In genomic region chr12:92193063-92193462, GRCh38 we compare ENCODE assay signal across 19 cellular contexts.
"Had no signal": no experiment of that assay in that cellular context is flagged by ENCODE, and none has a peak within 500 bp of the region (broad histone marks: within the 10 kb centered on the region; RNA-seq: fewer than 3 reads in every experiment).

No MANE protein-coding gene starts in this region.

- H3K4me2 ChIP-seq: smooth muscle cell had no signal

- H3K4me3 ChIP-seq: left ventricle myocardium inferior, sigmoid colon, smooth muscle cell, tibial nerve had no signal

- H3K4me1 ChIP-seq: foreskin keratinocyte, left ventricle myocardium inferior, sigmoid colon had no signal

- ATAC-seq: activated T-cell treated with anti-CD3 and anti-CD28 coated beads, Interleukin-2, amount 50 U/mL, for 72 hours; foreskin keratinocyte; T-helper 17 cell had no signal

- DNase-seq: activated CD4-positive, alpha-beta memory T cell treated with anti-CD3 and anti-CD28 coated beads, Interleukin-2, amount 10 ng/mL, durations not matched to agents 7 days and 5 days; activated CD4-positive, alpha-beta T cell treated with anti-CD3 and anti-CD28 coated beads for 4 hours; activated CD4-positive, CD25-positive, alpha-beta regulatory T cell; activated effector memory CD4-positive, alpha-beta T cell treated with Interleukin-2 at 50 U/mL for 16 hours; activated naive CD4-positive, alpha-beta T cell treated with anti-CD3 and anti-CD28 coated beads, Interleukin-2, amount 10 ng/mL, durations not matched to agents 7 days and 5 days; activated T-cell treated with anti-CD3 and anti-CD28 coated beads, Interleukin-2, amount 50 U/mL, for 72 hours; amygdala; foreskin keratinocyte; immature natural killer cell; kidney glomerular epithelial cell; left ventricle myocardium inferior; nucleus accumbens; sigmoid colon; stimulated activated CD4-positive, alpha-beta T cell treated with anti-CD3 and anti-CD28 coated beads, Interleukin-15, amount 100 ng/mL, for 24 hours; stimulated activated CD8-positive, alpha-beta memory T cell treated with anti-CD3 and anti-CD28 coated beads, Interleukin-4, amount 100 ng/mL, for 48 hours; stimulated activated naive CD4-positive, alpha-beta T cell treated with Interleukin-2 at 50 U/mL for 16 hours; T-helper 17 cell had no signal

- H3K27me3 ChIP-seq: foreskin keratinocyte, sigmoid colon, tibial nerve had no signal

- H3K36me3 ChIP-seq: left ventricle myocardium inferior, sigmoid colon, tibial nerve had no signal

- H3K9me3 ChIP-seq: left ventricle myocardium inferior, sigmoid colon, tibial nerve had no signal

- H3K27ac ChIP-seq: foreskin keratinocyte, left ventricle myocardium inferior, sigmoid colon, tibial nerve had no signal
